Comparison of ENCODE assay signal across 8 cellular contexts in genomic region chr6:27837636-27838512, GRCh38.
DNase-seq lines count a peak whose midpoint lies in the region; ATAC-seq and TF ChIP-seq lines count a peak whose summit lies in the region.

No MANE protein-coding gene starts in this region.

- TF ChIP-seq POLR2A in erythroblast (IDR thresholded peaks at IDR 0.05; ENCODE audit: low read length): peak; percentile 93

- ATAC-seq in GM21528 (IDR thresholded peaks at IDR 0.05; ENCODE audit: low FRiP score, unreplicated experiment): peak; percentile 77
- peak; percentile 71 to 78 for ATAC-seq in stimulated activated naive B cell treated with anti-CD40 and anti-IgM and Interleukin-4, amounts not matched to agents 10 μg/mL and 1 μg/mL and 100 μg/mL, for 72 hours (replicated peaks)

- H2AFZ ChIP-seq in OCI-LY1 (ENCODE audit: low read length): no peak overlapping the region

- H3K36me3 ChIP-seq in HUES64 (ENCODE audit: insufficient read depth, low read length) (no peaks in the 10 kb centered on the region), OCI-LY1 (ENCODE audit: insufficient read depth, low read length) (no peaks in the 10 kb centered on the region)

- H3K4me3 ChIP-seq in HUES64 (ENCODE audit: low read length) (peak overlapping the region; percentile 86), OCI-LY1 (ENCODE audit: low read depth, low read length, poor library complexity, severe bottlenecking) (peak overlapping the region; percentile 89)

- peak overlapping the region; percentile 99 for H3K9ac ChIP-seq in HUES64 (ENCODE audit: low read depth, low read length)
- peak overlapping the region; percentile 100 for H3K9ac ChIP-seq in OCI-LY1 (ENCODE audit: low read length)

- WGBS in HUES64: under 1% methylated on average over 48 of the region's 49 CpGs

- DNase-seq in DMS53 (lab: John Stamatoyannopoulos, UW) (peak; percentile 99), erythroblast (lab: John Stamatoyannopoulos, UW) (peak; percentile 98 to 99), mucosa of gallbladder (ENCODE audit: low spot score) (peak; percentile 91)
- DNase-seq in activated T-cell treated with anti-CD3 and anti-CD28 coated beads, Interleukin-2, amount 50 U/mL, for 1 hour: peak; percentile 80
- peak; percentile 89 for DNase-seq in stimulated activated naive B cell treated with anti-CD40 and anti-IgM and Interleukin-4, amounts not matched to agents 10 μg/mL and 1 μg/mL and 100 μg/mL, for 72 hours

- peaks cover 21% of the 10 kb centered on the region for H3K4me1 ChIP-seq in HUES64 (ENCODE audit: insufficient read depth, low read length)
- peaks cover 45% of the 10 kb centered on the region for H3K4me1 ChIP-seq in OCI-LY1 (ENCODE audit: insufficient read depth, low read length, severe bottlenecking)

- no peaks in the 10 kb centered on the region for H3K27me3 Mint-ChIP-seq in stimulated activated naive B cell treated with anti-CD40 and anti-IgM and Interleukin-4, amounts not matched to agents 10 μg/mL and 1 μg/mL and 100 μg/mL, for 72 hours

- peak overlapping the region; percentile 98 for H3K27ac ChIP-seq in HUES64 (ENCODE audit: low read depth, low read length)
- H3K27ac ChIP-seq in OCI-LY1 (ENCODE audit: low read depth, low read length, poor library complexity, severe bottlenecking): peak overlapping the region; percentile 100

- peaks cover 4% of the 10 kb centered on the region; the same call in 1 of the 2 replicates for H3F3A ChIP-seq in OCI-LY1 (ENCODE audit: insufficient read depth, low read length)

- H3K27ac Mint-ChIP-seq in stimulated activated naive B cell treated with anti-CD40 and anti-IgM and Interleukin-4, amounts not matched to agents 10 μg/mL and 1 μg/mL and 100 μg/mL, for 72 hours: no peak overlapping the region

- H3K9me2 ChIP-seq in OCI-LY1 (ENCODE audit: low read depth, low read length): no peaks in the 10 kb centered on the region

- no peak for TF ChIP-seq CTCF in OCI-LY1 (IDR thresholded peaks at IDR 0.05; ENCODE audit: low read length)

- no peaks in the 10 kb centered on the region for H3K79me2 ChIP-seq in OCI-LY1 (ENCODE audit: insufficient read depth, low read length)

- H3K27me3 ChIP-seq in HUES64 (ENCODE audit: insufficient read depth, low read length) (no peaks in the 10 kb centered on the region), OCI-LY1 (ENCODE audit: insufficient read depth, low read length) (no peaks in the 10 kb centered on the region)

- H3K4me3 Mint-ChIP-seq in stimulated activated naive B cell treated with anti-CD40 and anti-IgM and Interleukin-4, amounts not matched to agents 10 μg/mL and 1 μg/mL and 100 μg/mL, for 72 hours: no peak overlapping the region

- H3K9me3 Mint-ChIP-seq in stimulated activated naive B cell treated with anti-CD40 and anti-IgM and Interleukin-4, amounts not matched to agents 10 μg/mL and 1 μg/mL and 100 μg/mL, for 72 hours: no peaks in the 10 kb centered on the region

- H3K36me3 Mint-ChIP-seq in stimulated activated naive B cell treated with anti-CD40 and anti-IgM and Interleukin-4, amounts not matched to agents 10 μg/mL and 1 μg/mL and 100 μg/mL, for 72 hours: peaks cover 18 to 32% of the 10 kb centered on the region in 2 donors

- H3K4me2 ChIP-seq in OCI-LY1 (ENCODE audit: low read length): peak overlapping the region; percentile 81

- peaks cover 21 to 27% of the 10 kb centered on the region in 2 donors for H3K4me1 Mint-ChIP-seq in stimulated activated naive B cell treated with anti-CD40 and anti-IgM and Interleukin-4, amounts not matched to agents 10 μg/mL and 1 μg/mL and 100 μg/mL, for 72 hours

- H4K20me1 ChIP-seq in OCI-LY1 (ENCODE audit: insufficient read depth, low read length): no peaks in the 10 kb centered on the region

- H3K9me3 ChIP-seq in HUES64 (ENCODE audit: insufficient read depth, low read depth, low read length) (no peaks in the 10 kb centered on the region), OCI-LY1 (ENCODE audit: low read length) (no peaks in the 10 kb centered on the region)

Comparison
In these comparisons a context has a peak if more than half of its experiments do, and no peak if none do; other contexts are left out.
1. Peak in every context shown above with its lines: DNase-seq, ATAC-seq, H3K4me3 ChIP-seq and H3K27ac ChIP-seq.